In genomic region chr1:39639333-39640130, GRCh38 we compare ENCODE assay signal across 8 cellular contexts. TPM values are rescaled to one million over a fixed set of nuclear protein-coding genes. Genes with fewer than 3 reads are reported as not detected.
DNase-seq lines count a peak whose midpoint lies in the region; ATAC-seq, FAIRE-seq and TF ChIP-seq lines count a peak whose summit lies in the region.

Gene HEYL, minus strand, starts transcription at chr1:39639643. Its CDS starts 18 bp downstream, at chr1:39639625.

- FAIRE-seq in bronchial epithelial cell (lab: Jason Lieb, UNC) = no peak

- H3K4me3 ChIP-seq in bronchial epithelial cell (ENCODE audit: low read depth, low read length) (peak within 1 kb of the TSS; percentile 24), BE2C (ENCODE audit: low read depth, low read length) (no peak within 1 kb of the TSS)

- TF ChIP-seq CTCF in WTC11 (IDR thresholded peaks at IDR 0.05) = 0 out of 2 replicates have a peak, but pooled peaks have one; percentile 5
- TF ChIP-seq CTCF in bronchial epithelial cell (IDR thresholded peaks at IDR 0.05; ENCODE audit: insufficient read depth, low read length, severe bottlenecking) = peak; percentile 52
- no peak for TF ChIP-seq CTCF in BE2C (IDR thresholded peaks at IDR 0.05; ENCODE audit: low read depth, low read length)

- H3K27ac Mint-ChIP-seq in WTC11 = no peak within 1 kb of the TSS

- H3K27me3 Mint-ChIP-seq in WTC11 (ENCODE audit: low read depth) = peaks cover 96% of the 10 kb centered on the region

- no peaks in the 10 kb centered on the region for H3K4me1 ChIP-seq in BE2C

- CTCF ChIA-PET in WTC11 (lab: Charles Lee) = interaction anchor here (0.7 to 4.3 kb wide), 10 partner anchors 8 to 62 kb away, joined by 3 to 44 read pairs (median 8); partner anchors contain the start of gene NT5C1A

- H3K4me3 Mint-ChIP-seq in WTC11 = peak within 1 kb of the TSS; percentile 69

- ATAC-seq in WTC11 = peak; percentile 86
- ATAC-seq in HG02973 (IDR thresholded peaks at IDR 0.05; ENCODE audit: unreplicated experiment) = no peak

- DNase-seq in DMS79 (lab: John Stamatoyannopoulos, UW) (peak; percentile 47), NCI-H146 (lab: John Stamatoyannopoulos, UW) (peak; percentile 66), WTC11 (ENCODE audit: low spot score) (peak; percentile 86), bronchial epithelial cell (ENCODE audit: low read depth) (peak; percentile 17), left kidney (ENCODE audit: low read depth, low spot score) (peak; percentile 92), BE2C (no peak)
- DNase-seq in stimulated activated CD4-positive, alpha-beta T cell treated with anti-CD3 and anti-CD28 coated beads, Interleukin-4, amount 100 ng/mL, for 48 hours (ENCODE audit: low read depth in 2 of 2) = peak; percentile 56 to 67

- H3K9me3 ChIP-seq in BE2C = no peaks in the 10 kb centered on the region

- no peaks in the 10 kb centered on the region for H3K9me3 Mint-ChIP-seq in WTC11

- POLR2A ChIA-PET in WTC11 (lab: Charles Lee) = no interaction called here

- H3K36me3 ChIP-seq in bronchial epithelial cell (ENCODE audit: control insufficient read depth, insufficient read depth, low read length) = no peaks in the 10 kb centered on the region
- no peaks in the 10 kb centered on the region for H3K36me3 ChIP-seq in BE2C

- peaks cover 10% of the 10 kb centered on the region for H3K4me1 Mint-ChIP-seq in WTC11

- H3K36me3 Mint-ChIP-seq in WTC11 = no peaks in the 10 kb centered on the region

- H3K27me3 ChIP-seq in bronchial epithelial cell (ENCODE audit: control insufficient read depth, insufficient read depth, low read length) (peaks cover 6% of the 10 kb centered on the region), BE2C (no peaks in the 10 kb centered on the region)

TF ChIP-seq in WTC11, 78 proteins besides CTCF, POLR2A, EP300 and RAD21 (continues in another document):
- TF ChIP-seq ZBTB43 (CRISPR knock-in tag; IDR thresholded peaks at IDR 0.05) = 0 out of 2 replicates have a peak, but pooled peaks have one; percentile 59
- TF ChIP-seq ZNF416 (CRISPR knock-in tag; IDR thresholded peaks at IDR 0.05) = 0 out of 2 replicates have a peak, but pooled peaks have one; percentile 24
- no peak for TF ChIP-seq ZNF219 (CRISPR knock-in tag; IDR thresholded peaks at IDR 0.05; ENCODE audit: borderline replicate concordance)
- TF ChIP-seq E2F5 (CRISPR knock-in tag; IDR thresholded peaks at IDR 0.05) = 0 out of 2 replicates have a peak, but pooled peaks have one; percentile 12
- no peak for TF ChIP-seq E2F4 (CRISPR knock-in tag; IDR thresholded peaks at IDR 0.05; ENCODE audit: borderline replicate concordance, low read depth)
- TF ChIP-seq HMGXB4 (CRISPR knock-in tag; IDR thresholded peaks at IDR 0.05) = peak; percentile 94
- TF ChIP-seq TCF7 (CRISPR knock-in tag; IDR thresholded peaks at IDR 0.05; ENCODE audit: low read depth) = peak; percentile 42; the same call in 1 of the 2 replicates
- no peak for TF ChIP-seq ZNF396 (CRISPR knock-in tag; IDR thresholded peaks at IDR 0.05; ENCODE audit: borderline replicate concordance)
- no peak for TF ChIP-seq NR3C1 (CRISPR knock-in tag; conservative IDR thresholded peaks at IDR 0.05; ENCODE audit: low read depth)
- TF ChIP-seq GTF2I (CRISPR knock-in tag; conservative IDR thresholded peaks at IDR 0.05) = no peak
- peak; percentile 89 for TF ChIP-seq ZNF423 (CRISPR knock-in tag; IDR thresholded peaks at IDR 0.05)
- no peak for TF ChIP-seq NFE2L1 (CRISPR knock-in tag; IDR thresholded peaks at IDR 0.05)
- no peak for TF ChIP-seq MXD4 (CRISPR knock-in tag; IDR thresholded peaks at IDR 0.05; ENCODE audit: borderline replicate concordance)
- TF ChIP-seq STAT6 (CRISPR knock-in tag; conservative IDR thresholded peaks at IDR 0.05; ENCODE audit: low read depth) = no peak
- no peak for TF ChIP-seq JUN (CRISPR knock-in tag; IDR thresholded peaks at IDR 0.05)
- TF ChIP-seq MYBL2 (CRISPR knock-in tag; IDR thresholded peaks at IDR 0.05) = peak; percentile 62
- peak; percentile 23; the same call in 1 of the 2 replicates for TF ChIP-seq FOXP1 (CRISPR knock-in tag; IDR thresholded peaks at IDR 0.05; ENCODE audit: borderline replicate concordance)
- TF ChIP-seq SP1 (CRISPR knock-in tag; conservative IDR thresholded peaks at IDR 0.05) = peak; percentile 60
- TF ChIP-seq ZNF281 (CRISPR knock-in tag; IDR thresholded peaks at IDR 0.05) = no peak

RNA-seq across cellular contexts. Expression of gene HEYL, which starts in this region (rescaled TPM):
- total RNA-seq in WTC11 (2021) = 2.3 to 3.6 TPM (median 3.2 TPM) in 3 replicates
- under 0.01 TPM in 1 of 2 replicates, not detected in the other for total RNA-seq in bronchial epithelial cell
- polyA plus RNA-seq in BE2C (2012; ENCODE audit: insufficient read depth, insufficient read length, low read depth) = not detected

Comparison
In these comparisons a context has a peak if more than half of its experiments do, and no peak if none do; other contexts are left out.
1. Peak in DNase-seq and H3K4me3 ChIP-seq in bronchial epithelial cell; RNA of the gene not detected or under 1 TPM.